21 cellular contexts compared by ENCODE assay signal in the genomic region with DNA sequence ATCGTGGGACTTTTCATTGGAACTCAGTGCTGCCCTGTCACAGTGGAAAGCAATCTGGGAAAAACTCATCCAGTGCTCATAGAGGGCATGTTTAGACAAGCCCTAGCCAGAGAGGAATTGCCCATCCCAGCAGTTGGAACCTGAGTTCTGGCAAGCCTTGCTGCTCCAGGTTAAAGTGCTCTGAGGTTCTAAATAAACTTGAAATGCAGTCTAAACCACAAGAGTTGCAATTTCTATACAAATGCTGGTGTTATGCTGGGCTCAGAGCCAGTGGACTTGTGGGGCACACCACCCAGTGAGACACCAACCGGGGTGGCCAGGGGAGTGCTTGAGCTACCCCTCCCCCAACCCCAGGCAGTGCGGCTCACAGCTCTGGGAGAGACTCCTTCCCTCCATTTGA.
"Had no signal": no experiment of that assay in that cellular context is flagged by ENCODE, and none has a peak within 500 bp of the region (broad histone marks: within the 10 kb centered on the region; RNA-seq: fewer than 3 reads in every experiment).

No MANE protein-coding gene starts in this region.

- H3K9ac ChIP-seq: parathyroid adenoma had no signal

- H3K36me3 ChIP-seq: esophagus squamous epithelium, gastrocnemius medialis, heart right ventricle, tibial artery, vagina had no signal

- DNase-seq: activated CD4-positive, alpha-beta memory T cell treated with anti-CD3 and anti-CD28 coated beads, Interleukin-2, amount 10 ng/mL, durations not matched to agents 7 days and 5 days; activated CD4-positive, alpha-beta T cell treated with anti-CD3 and anti-CD28 coated beads for 36 hours; activated effector memory CD4-positive, alpha-beta T cell treated with Interleukin-2 at 50 U/mL for 16 hours; activated naive CD4-positive, alpha-beta T cell treated with anti-CD3 and anti-CD28 coated beads, Interleukin-2, amount 50 U/mL, for 16 hours; activated T-cell treated with anti-CD3 and anti-CD28 coated beads, Interleukin-2, amount 50 U/mL, for 4 hours; caudate nucleus; esophagus squamous epithelium; gastrocnemius medialis; heart right ventricle; naive B cell; retina; stimulated activated CD4-positive, alpha-beta T cell treated with anti-CD3 and anti-CD28 coated beads, Interleukin-2, amount 100 ng/mL, for 48 hours; stimulated activated naive B cell treated with anti-CD40 and anti-IgM and Interleukin-4, amounts not matched to agents 10 μg/mL and 1 μg/mL and 100 μg/mL, for 72 hours; T-helper 2 cell; tibial artery had no signal

- ATAC-seq: activated CD4-positive, alpha-beta T cell treated with anti-CD3 and anti-CD28 coated beads for 36 hours; activated T-cell treated with anti-CD3 and anti-CD28 coated beads, Interleukin-2, amount 50 U/mL, for 4 hours; gastrocnemius medialis; heart right ventricle; stimulated activated naive B cell treated with anti-CD40 and anti-IgM and Interleukin-4, amounts not matched to agents 10 μg/mL and 1 μg/mL and 100 μg/mL, for 72 hours had no signal

- H3K79me2 ChIP-seq: parathyroid adenoma had no signal

- H3K9me3 ChIP-seq: esophagus squamous epithelium, gastrocnemius medialis, tibial artery, vagina had no signal

- H3K4me3 ChIP-seq: esophagus squamous epithelium, gastrocnemius medialis, heart right ventricle, lung, tibial artery, vagina had no signal

- H3K4me1 ChIP-seq: esophagus squamous epithelium, gastrocnemius medialis, heart right ventricle, parathyroid adenoma, tibial artery, vagina had no signal

- FAIRE-seq: astrocyte, colon, endometrium had no signal

- H3K27ac ChIP-seq: esophagus squamous epithelium, gastrocnemius medialis, heart right ventricle, parathyroid adenoma, tibial artery, vagina had no signal

- H3K27me3 ChIP-seq: esophagus squamous epithelium, gastrocnemius medialis, tibial artery, vagina had no signal

- H2AFZ ChIP-seq: parathyroid adenoma had no signal
